ENCODE assay signal across 1 cellular context in genomic region chr1:116485071-116485735, GRCh38.
TF ChIP-seq lines count a peak whose summit lies in the region.

No MANE protein-coding gene starts in this region.

TF ChIP-seq in HepG2, 621 proteins besides CTCF, POLR2A, EP300 and RAD21 (continued from another document and continues in another):
- TF ChIP-seq, protein P1, sequence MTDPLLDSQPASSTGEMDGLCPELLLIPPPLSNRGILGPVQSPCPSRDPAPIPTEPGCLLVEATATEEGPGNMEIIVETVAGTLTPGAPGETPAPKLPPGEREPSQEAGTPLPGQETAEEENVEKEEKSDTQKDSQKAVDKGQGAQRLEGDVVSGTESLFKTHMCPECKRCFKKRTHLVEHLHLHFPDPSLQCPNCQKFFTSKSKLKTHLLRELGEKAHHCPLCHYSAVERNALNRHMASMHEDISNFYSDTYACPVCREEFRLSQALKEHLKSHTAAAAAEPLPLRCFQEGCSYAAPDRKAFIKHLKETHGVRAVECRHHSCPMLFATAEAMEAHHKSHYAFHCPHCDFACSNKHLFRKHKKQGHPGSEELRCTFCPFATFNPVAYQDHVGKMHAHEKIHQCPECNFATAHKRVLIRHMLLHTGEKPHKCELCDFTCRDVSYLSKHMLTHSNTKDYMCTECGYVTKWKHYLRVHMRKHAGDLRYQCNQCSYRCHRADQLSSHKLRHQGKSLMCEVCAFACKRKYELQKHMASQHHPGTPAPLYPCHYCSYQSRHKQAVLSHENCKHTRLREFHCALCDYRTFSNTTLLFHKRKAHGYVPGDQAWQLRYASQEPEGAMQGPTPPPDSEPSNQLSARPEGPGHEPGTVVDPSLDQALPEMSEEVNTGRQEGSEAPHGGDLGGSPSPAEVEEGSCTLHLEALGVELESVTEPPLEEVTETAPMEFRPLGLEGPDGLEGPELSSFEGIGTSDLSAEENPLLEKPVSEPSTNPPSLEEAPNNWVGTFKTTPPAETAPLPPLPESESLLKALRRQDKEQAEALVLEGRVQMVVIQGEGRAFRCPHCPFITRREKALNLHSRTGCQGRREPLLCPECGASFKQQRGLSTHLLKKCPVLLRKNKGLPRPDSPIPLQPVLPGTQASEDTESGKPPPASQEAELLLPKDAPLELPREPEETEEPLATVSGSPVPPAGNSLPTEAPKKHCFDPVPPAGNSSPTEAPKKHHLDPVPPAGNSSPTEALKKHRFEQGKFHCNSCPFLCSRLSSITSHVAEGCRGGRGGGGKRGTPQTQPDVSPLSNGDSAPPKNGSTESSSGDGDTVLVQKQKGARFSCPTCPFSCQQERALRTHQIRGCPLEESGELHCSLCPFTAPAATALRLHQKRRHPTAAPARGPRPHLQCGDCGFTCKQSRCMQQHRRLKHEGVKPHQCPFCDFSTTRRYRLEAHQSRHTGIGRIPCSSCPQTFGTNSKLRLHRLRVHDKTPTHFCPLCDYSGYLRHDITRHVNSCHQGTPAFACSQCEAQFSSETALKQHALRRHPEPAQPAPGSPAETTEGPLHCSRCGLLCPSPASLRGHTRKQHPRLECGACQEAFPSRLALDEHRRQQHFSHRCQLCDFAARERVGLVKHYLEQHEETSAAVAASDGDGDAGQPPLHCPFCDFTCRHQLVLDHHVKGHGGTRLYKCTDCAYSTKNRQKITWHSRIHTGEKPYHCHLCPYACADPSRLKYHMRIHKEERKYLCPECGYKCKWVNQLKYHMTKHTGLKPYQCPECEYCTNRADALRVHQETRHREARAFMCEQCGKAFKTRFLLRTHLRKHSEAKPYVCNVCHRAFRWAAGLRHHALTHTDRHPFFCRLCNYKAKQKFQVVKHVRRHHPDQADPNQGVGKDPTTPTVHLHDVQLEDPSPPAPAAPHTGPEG (CRISPR knock-in tag; IDR thresholded peaks at IDR 0.05) = peak; percentile 76; the same call in 1 of the 2 replicates
- TF ChIP-seq, protein P2, sequence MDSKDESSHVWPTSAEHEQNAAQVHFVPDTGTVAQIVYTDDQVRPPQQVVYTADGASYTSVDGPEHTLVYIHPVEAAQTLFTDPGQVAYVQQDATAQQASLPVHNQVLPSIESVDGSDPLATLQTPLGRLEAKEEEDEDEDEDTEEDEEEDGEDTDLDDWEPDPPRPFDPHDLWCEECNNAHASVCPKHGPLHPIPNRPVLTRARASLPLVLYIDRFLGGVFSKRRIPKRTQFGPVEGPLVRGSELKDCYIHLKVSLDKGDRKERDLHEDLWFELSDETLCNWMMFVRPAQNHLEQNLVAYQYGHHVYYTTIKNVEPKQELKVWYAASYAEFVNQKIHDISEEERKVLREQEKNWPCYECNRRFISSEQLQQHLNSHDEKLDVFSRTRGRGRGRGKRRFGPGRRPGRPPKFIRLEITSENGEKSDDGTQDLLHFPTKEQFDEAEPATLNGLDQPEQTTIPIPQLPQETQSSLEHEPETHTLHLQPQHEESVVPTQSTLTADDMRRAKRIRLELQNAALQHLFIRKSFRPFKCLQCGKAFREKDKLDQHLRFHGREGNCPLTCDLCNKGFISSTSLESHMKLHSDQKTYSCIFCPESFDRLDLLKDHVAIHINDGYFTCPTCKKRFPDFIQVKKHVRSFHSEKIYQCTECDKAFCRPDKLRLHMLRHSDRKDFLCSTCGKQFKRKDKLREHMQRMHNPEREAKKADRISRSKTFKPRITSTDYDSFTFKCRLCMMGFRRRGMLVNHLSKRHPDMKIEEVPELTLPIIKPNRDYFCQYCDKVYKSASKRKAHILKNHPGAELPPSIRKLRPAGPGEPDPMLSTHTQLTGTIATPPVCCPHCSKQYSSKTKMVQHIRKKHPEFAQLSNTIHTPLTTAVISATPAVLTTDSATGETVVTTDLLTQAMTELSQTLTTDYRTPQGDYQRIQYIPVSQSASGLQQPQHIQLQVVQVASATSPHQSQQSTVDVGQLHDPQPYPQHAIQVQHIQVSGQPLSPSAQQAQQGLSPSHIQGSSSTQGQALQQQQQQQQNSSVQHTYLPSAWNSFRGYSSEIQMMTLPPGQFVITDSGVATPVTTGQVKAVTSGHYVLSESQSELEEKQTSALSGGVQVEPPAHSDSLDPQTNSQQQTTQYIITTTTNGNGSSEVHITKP (CRISPR knock-in tag; IDR thresholded peaks at IDR 0.05; ENCODE audit: low read depth) = no peak
- TF ChIP-seq PATZ1 (CRISPR knock-in tag; IDR thresholded peaks at IDR 0.05) = peak; percentile 54
- TF ChIP-seq ZNF724P (CRISPR knock-in tag; IDR thresholded peaks at IDR 0.05; ENCODE audit: borderline replicate concordance) = no peak
- TF ChIP-seq IRX3 (CRISPR knock-in tag; IDR thresholded peaks at IDR 0.05; ENCODE audit: borderline replicate concordance, low read depth) = no peak
- peak; percentile 67; the same call in 1 of the 2 replicates for TF ChIP-seq ZBTB7B (CRISPR knock-in tag; IDR thresholded peaks at IDR 0.05)
- TF ChIP-seq ZNF777 (CRISPR knock-in tag; IDR thresholded peaks at IDR 0.05) = 0 out of 2 replicates have a peak, but pooled peaks have one; percentile 31
- no peak for TF ChIP-seq ZNF20 (CRISPR knock-in tag; IDR thresholded peaks at IDR 0.05)
- no peak; the same call in 1 of the 2 replicates for TF ChIP-seq ZKSCAN1 (IDR thresholded peaks at IDR 0.05; ENCODE audit: low read length)
- TF ChIP-seq NR1H2 (CRISPR knock-in tag; IDR thresholded peaks at IDR 0.05; ENCODE audit: borderline replicate concordance, low read depth) = no peak
- TF ChIP-seq, protein P3, sequence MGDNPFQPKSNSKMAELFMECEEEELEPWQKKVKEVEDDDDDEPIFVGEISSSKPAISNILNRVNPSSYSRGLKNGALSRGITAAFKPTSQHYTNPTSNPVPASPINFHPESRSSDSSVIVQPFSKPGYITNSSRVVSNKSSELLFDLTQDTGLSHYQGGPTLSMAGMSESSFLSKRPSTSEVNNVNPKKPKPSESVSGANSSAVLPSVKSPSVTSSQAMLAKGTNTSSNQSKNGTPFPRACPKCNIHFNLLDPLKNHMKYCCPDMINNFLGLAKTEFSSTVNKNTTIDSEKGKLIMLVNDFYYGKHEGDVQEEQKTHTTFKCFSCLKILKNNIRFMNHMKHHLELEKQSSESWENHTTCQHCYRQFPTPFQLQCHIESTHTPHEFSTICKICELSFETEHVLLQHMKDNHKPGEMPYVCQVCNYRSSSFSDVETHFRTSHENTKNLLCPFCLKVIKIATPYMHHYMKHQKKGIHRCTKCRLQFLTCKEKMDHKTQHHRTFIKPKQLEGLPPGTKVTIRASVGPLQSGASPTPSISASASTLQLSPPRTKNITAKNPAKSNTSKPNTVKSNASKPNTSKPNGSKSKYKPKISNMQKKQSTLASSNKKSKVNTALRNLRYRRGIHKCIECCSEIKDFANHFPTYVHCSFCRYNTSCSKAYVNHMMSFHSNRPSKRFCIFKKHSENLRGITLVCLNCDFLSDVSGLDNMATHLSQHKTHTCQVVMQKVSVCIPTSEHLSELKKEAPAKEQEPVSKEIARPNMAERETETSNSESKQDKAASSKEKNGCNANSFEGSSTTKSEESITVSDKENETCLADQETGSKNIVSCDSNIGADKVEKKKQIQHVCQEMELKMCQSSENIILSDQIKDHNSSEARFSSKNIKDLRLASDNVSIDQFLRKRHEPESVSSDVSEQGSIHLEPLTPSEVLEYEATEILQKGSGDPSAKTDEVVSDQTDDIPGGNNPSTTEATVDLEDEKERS (CRISPR knock-in tag; IDR thresholded peaks at IDR 0.05) = 0 out of 2 replicates have a peak, but pooled peaks have one; percentile 25
- no peak for TF ChIP-seq ZNF3 (CRISPR knock-in tag; IDR thresholded peaks at IDR 0.05)
- TF ChIP-seq ZNF513 (CRISPR knock-in tag; conservative IDR thresholded peaks at IDR 0.05) = no peak
- no peak for TF ChIP-seq LRRFIP1 (CRISPR knock-in tag; conservative IDR thresholded peaks at IDR 0.05)
- TF ChIP-seq CBX2 (IDR thresholded peaks at IDR 0.05; ENCODE audit: low read depth, low read length) = no peak
- no peak for TF ChIP-seq CBX2 (CRISPR knock-in tag; IDR thresholded peaks at IDR 0.05; ENCODE audit: low read depth)
- TF ChIP-seq PHB2 (IDR thresholded peaks at IDR 0.05; ENCODE audit: partially characterized antibody) = no peak
- TF ChIP-seq SNAI1 (CRISPR knock-in tag; IDR thresholded peaks at IDR 0.05; ENCODE audit: borderline replicate concordance) = no peak
- no peak for TF ChIP-seq ZNF317 (CRISPR knock-in tag; IDR thresholded peaks at IDR 0.05)
- TF ChIP-seq SATB2 (CRISPR knock-in tag; IDR thresholded peaks at IDR 0.05) = no peak
- no peak for TF ChIP-seq TERF1 (CRISPR knock-in tag; IDR thresholded peaks at IDR 0.05)
- TF ChIP-seq SP1 (IDR thresholded peaks at IDR 0.05) = no peak
- no peak for TF ChIP-seq SP1 (CRISPR knock-in tag; IDR thresholded peaks at IDR 0.05)
- TF ChIP-seq ZNF776 (CRISPR knock-in tag; IDR thresholded peaks at IDR 0.05) = no peak
- TF ChIP-seq, protein P4, sequence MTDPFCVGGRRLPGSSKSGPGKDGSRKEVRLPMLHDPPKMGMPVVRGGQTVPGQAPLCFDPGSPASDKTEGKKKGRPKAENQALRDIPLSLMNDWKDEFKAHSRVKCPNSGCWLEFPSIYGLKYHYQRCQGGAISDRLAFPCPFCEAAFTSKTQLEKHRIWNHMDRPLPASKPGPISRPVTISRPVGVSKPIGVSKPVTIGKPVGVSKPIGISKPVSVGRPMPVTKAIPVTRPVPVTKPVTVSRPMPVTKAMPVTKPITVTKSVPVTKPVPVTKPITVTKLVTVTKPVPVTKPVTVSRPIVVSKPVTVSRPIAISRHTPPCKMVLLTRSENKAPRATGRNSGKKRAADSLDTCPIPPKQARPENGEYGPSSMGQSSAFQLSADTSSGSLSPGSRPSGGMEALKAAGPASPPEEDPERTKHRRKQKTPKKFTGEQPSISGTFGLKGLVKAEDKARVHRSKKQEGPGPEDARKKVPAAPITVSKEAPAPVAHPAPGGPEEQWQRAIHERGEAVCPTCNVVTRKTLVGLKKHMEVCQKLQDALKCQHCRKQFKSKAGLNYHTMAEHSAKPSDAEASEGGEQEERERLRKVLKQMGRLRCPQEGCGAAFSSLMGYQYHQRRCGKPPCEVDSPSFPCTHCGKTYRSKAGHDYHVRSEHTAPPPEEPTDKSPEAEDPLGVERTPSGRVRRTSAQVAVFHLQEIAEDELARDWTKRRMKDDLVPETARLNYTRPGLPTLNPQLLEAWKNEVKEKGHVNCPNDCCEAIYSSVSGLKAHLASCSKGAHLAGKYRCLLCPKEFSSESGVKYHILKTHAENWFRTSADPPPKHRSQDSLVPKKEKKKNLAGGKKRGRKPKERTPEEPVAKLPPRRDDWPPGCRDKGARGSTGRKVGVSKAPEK (CRISPR knock-in tag; IDR thresholded peaks at IDR 0.05; ENCODE audit: borderline replicate concordance) = no peak
- TF ChIP-seq JUNB (CRISPR knock-in tag; IDR thresholded peaks at IDR 0.05; ENCODE audit: borderline replicate concordance) = no peak
